ENCODE assay signal across 16 cellular contexts in genomic region chr10:29603516-29603915, GRCh38. TPM values are rescaled to one million over a fixed set of nuclear protein-coding genes. Genes with fewer than 3 reads are reported as not detected.
DNase-seq lines count a peak whose midpoint lies in the region; ATAC-seq and TF ChIP-seq lines count a peak whose summit lies in the region.
"Had no signal": no experiment of that assay in that cellular context is flagged by ENCODE, and none has a peak within 500 bp of the region (broad histone marks: within the 10 kb centered on the region; RNA-seq: fewer than 3 reads in every experiment).

No MANE protein-coding gene starts in this region.

- H3K27me3 ChIP-seq in cardiac muscle cell = no peaks in the 10 kb centered on the region
- no peaks in the 10 kb centered on the region for H3K27me3 ChIP-seq in psoas muscle (ENCODE audit: insufficient read depth in 3 of 3, low read length in 2 of 3)
- H3K27me3 ChIP-seq in mesenchymal stem cell (ENCODE audit: control insufficient read depth in 1 of 2, insufficient read depth in 1 of 2, low read length in 2 of 2) = no peaks in the 10 kb centered on the region
- H3K27me3 ChIP-seq: SJSA1 had no signal

- H4K91ac ChIP-seq in mesenchymal stem cell (ENCODE audit: low read length) = no peak overlapping the region

- H2AK5ac ChIP-seq in mesenchymal stem cell (ENCODE audit: low read length, severe bottlenecking) = no peak overlapping the region

- 52 to 68% (median 59%) methylated on average over 2 of the region's 2 CpGs for WGBS in psoas muscle, 3 donors
- WGBS in mesenchymal stem cell = no CpG with 5 or more reads among the region's 2 CpGs

- no peak for TF ChIP-seq CTCF in cardiac muscle cell (IDR thresholded peaks at IDR 0.05; ENCODE audit: low read depth, low read length)
- TF ChIP-seq CTCF in epithelial cell of esophagus (IDR thresholded peaks at IDR 0.05; ENCODE audit: insufficient read depth, low read depth, low read length, missing control alignments) = no peak
- no peak for TF ChIP-seq CTCF in psoas muscle (IDR thresholded peaks at IDR 0.05)

- intact Hi-C loops in cardiac septum (cut with DNase I) (no loop called here), psoas muscle (cut with DNase I) (no loop called here)

- no peak overlapping the region for H2BK12ac ChIP-seq in mesenchymal stem cell (ENCODE audit: low read length in 2 of 2)

- H3K23ac ChIP-seq in mesenchymal stem cell (ENCODE audit: low read length in 2 of 2) = no peak overlapping the region

- DNase-seq in cardiac muscle cell (ENCODE audit: low read depth in 1 of 2, low spot score in 1 of 2) (no peak), cardiac septum (ENCODE audit: low spot score) (no peak), epithelial cell of esophagus (ENCODE audit: low read depth) (peak; percentile 42), psoas muscle (no peak), HuH-7 (ENCODE audit: low spot score) (no peak), mesenchymal stem cell (no peak)
- DNase-seq: 8988T, COR-L47, NCI-H1092 had no signal

- peaks cover 17% of the 10 kb centered on the region for H3K79me1 ChIP-seq in mesenchymal stem cell (replicated peaks; ENCODE audit: low read length, poor library complexity, severe bottlenecking)

- H3K14ac ChIP-seq in mesenchymal stem cell (ENCODE audit: low read length in 2 of 2) = no peak overlapping the region

- no peak overlapping the region for H2BK15ac ChIP-seq in mesenchymal stem cell (ENCODE audit: low read depth, poor library complexity, severe bottlenecking)

- peaks cover 23% of the 10 kb centered on the region for H3K4me1 ChIP-seq in cardiac muscle cell (ENCODE audit: low read depth)
- peaks cover 86% of the 10 kb centered on the region for H3K4me1 ChIP-seq in psoas muscle
- H3K4me1 ChIP-seq in mesenchymal stem cell (ENCODE audit: control insufficient read depth, insufficient read depth, low read depth, low read length) = peaks cover 9% of the 10 kb centered on the region

- no peaks in the 10 kb centered on the region for H3K9me3 ChIP-seq in cardiac muscle cell (ENCODE audit: low read depth)
- H3K9me3 ChIP-seq in psoas muscle = no peaks in the 10 kb centered on the region
- H3K9me3 ChIP-seq in mesenchymal stem cell (ENCODE audit: control insufficient read depth, low read length) = no peaks in the 10 kb centered on the region
- H3K9me3 ChIP-seq: SJSA1 had no signal

- H3K4ac ChIP-seq in mesenchymal stem cell (ENCODE audit: low read depth in 1 of 2, low read length in 2 of 2) = no peak overlapping the region

- H3K4me3 ChIP-seq in cardiac muscle cell (no peak overlapping the region), epithelial cell of esophagus (ENCODE audit: low read length) (no peak overlapping the region), psoas muscle (no peak overlapping the region), mesenchymal stem cell (ENCODE audit: insufficient read depth in 1 of 2, low read depth in 1 of 2, low read length in 2 of 2) (no peak overlapping the region)
- H3K4me3 ChIP-seq: SJSA1 had no signal

- H2AFZ ChIP-seq in mesenchymal stem cell (ENCODE audit: low read depth, low read length) = no peak overlapping the region

- H3K4me2 ChIP-seq in mesenchymal stem cell (ENCODE audit: low read length, poor library complexity, severe bottlenecking) = no peak overlapping the region
- H3K4me2 ChIP-seq: KMS-11 had no signal

- no peak overlapping the region for H2BK5ac ChIP-seq in mesenchymal stem cell (ENCODE audit: low read depth, low read length, poor library complexity, severe bottlenecking)

- H3K36me3 ChIP-seq in cardiac muscle cell = peaks cover 10% of the 10 kb centered on the region
- peaks cover 0 to 37% of the 10 kb centered on the region in 2 donors for H3K36me3 ChIP-seq in psoas muscle (ENCODE audit: insufficient read depth in 1 of 2, low read depth in 1 of 2)
- peaks cover 17% of the 10 kb centered on the region in 2 experiments for H3K36me3 ChIP-seq in mesenchymal stem cell (ENCODE audit: control insufficient read depth in 1 of 2, insufficient read depth in 2 of 2, low read depth in 1 of 2, low read length in 2 of 2)
- H3K36me3 ChIP-seq: SJSA1 had no signal

- no peak overlapping the region for H2BK120ac ChIP-seq in mesenchymal stem cell (ENCODE audit: low read depth, low read length)

- no peak for ATAC-seq in psoas muscle
- no peak for ATAC-seq in HG03196 (IDR thresholded peaks at IDR 0.05; ENCODE audit: unreplicated experiment)
- no peak for ATAC-seq in HG02870 (IDR thresholded peaks at IDR 0.05; ENCODE audit: unreplicated experiment)

- no peak overlapping the region for H3K9ac ChIP-seq in mesenchymal stem cell (ENCODE audit: low read length)
- H3K9ac ChIP-seq: KMS-11 had no signal

- H4K8ac ChIP-seq in mesenchymal stem cell (ENCODE audit: low read length) = no peak overlapping the region

- H3K27ac ChIP-seq in cardiac muscle cell (peak overlapping the region; percentile 60), psoas muscle (peak overlapping the region; percentile 82), mesenchymal stem cell (ENCODE audit: low read length, poor library complexity, severe bottlenecking) (no peak overlapping the region)
- H3K27ac ChIP-seq: C4-2B, HL-60, KMS-11, RWPE1, SJSA1 had no signal

- no peak overlapping the region for H3K18ac ChIP-seq in mesenchymal stem cell (ENCODE audit: low read depth in 1 of 2, low read length in 2 of 2)

RNA-seq across cellular contexts. Expression of gene SVIL, which starts 31.3 kb away (rescaled TPM):
- total RNA-seq in cardiac muscle cell = 244 and 412 TPM in 2 replicates
- 252 and 258 TPM in 2 replicates for polyA plus RNA-seq in cardiac muscle cell
- total RNA-seq in cardiac septum = 518 TPM
- 1,000 to 10,000 TPM in 2 of 4 donors, 100 to 1,000 TPM in 2; 792 to 1,728 (median 949) TPM for total RNA-seq in psoas muscle
- polyA plus RNA-seq in psoas muscle = 100 to 1,000 TPM in 2 of 3 donors, 10 to 100 TPM in 1; 70.6 to 536 (median 234) TPM
- 67.9 TPM for polyA plus RNA-seq in mesenchymal stem cell (2013, experiment 1 of 2)
- 64.2 TPM for polyA plus RNA-seq in mesenchymal stem cell (2013, experiment 2 of 2)
